8 cellular contexts compared by ENCODE assay signal in the genomic region with DNA sequence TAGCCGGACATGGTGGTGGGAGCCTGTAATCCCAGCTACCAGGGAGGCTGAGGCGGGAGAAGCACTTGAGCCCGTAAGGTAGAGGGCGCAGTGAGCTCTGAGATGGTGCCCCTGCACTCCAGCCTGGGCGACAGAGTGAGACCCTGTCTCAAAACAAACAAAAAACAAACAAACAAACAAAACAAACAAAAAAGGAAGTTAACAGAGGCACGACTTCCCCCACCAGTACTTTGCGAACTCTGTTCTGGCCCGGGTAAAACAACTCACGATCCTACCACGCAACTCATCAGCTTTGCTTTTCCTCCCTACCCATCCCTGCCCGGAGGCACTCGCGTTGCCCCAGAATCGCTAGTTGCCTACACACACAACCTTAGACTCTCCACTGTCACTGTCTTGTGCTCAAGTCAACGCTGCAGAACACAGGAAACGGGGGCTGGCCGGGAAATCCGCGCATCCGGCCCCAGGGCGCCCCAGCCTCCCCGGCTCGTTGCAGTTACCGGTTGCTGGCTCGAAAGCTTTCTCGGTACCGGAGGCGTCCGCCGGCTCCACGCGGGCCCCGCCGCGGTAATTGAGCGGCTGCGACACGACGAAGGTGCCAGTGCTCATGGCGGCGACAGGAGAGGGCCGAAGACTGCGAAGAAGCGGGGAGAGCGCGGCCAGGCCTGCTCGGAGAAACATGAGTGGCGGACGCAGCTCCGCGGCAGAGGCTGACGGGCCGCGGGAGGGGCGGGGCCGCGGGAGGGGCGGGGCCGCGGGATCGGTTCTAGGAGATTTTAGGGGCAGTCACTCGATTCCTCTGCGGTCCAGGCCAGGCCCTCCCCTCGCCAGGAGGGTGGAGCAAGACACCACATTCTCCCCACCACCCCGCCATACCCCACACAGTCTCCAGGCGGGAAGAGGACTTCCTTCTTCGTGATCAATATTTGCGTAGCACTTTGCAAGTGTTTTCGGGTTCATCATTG. TPM values are rescaled to one million over a fixed set of nuclear protein-coding genes. Genes with fewer than 3 reads are reported as not detected.
DNase-seq lines count a peak whose midpoint lies in the region; ATAC-seq and TF ChIP-seq lines count a peak whose summit lies in the region.

Gene ALDH9A1 (minus strand): TSS at position 682 of the 962 bp plus-strand sequence. CDS start 4 bp downstream, at position 678.

- H3K4me1 Mint-ChIP-seq in activated T-cell treated with anti-CD3 and anti-CD28 coated beads, Interleukin-2, amount 50 U/mL, for 4 hours (ENCODE audit: low read depth): peaks cover 28% of the 10 kb centered on the region

- H3K9me3 ChIP-seq in KOPT-K1 (ENCODE audit: insufficient read depth, low read length, poor library complexity, severe bottlenecking) (no peaks in the 10 kb centered on the region), Peyer's patch (no peaks in the 10 kb centered on the region)

- DNase-seq in Daoy (ENCODE audit: low read depth) (peak; percentile 91), Peyer's patch (peak; percentile 87 to 95 (median 91)), myocyte (ENCODE audit: low read depth) (peak; percentile 88)
- DNase-seq in activated T-cell treated with anti-CD3 and anti-CD28 coated beads, Interleukin-2, amount 50 U/mL, for 4 hours: peak; percentile 75
- peak; percentile 79 to 86 for DNase-seq in stimulated activated CD8-positive, alpha-beta memory T cell treated with anti-CD3 and anti-CD28 coated beads, Interleukin-7, amount 100 ng/mL, for 48 hours (ENCODE audit: extremely low read depth in 1 of 2, low read depth in 1 of 2)

- peak; percentile 78 to 86 for TF ChIP-seq POLR2A in Peyer's patch (IDR thresholded peaks at IDR 0.05)

- H3K36me3 ChIP-seq in KOPT-K1 (ENCODE audit: insufficient read depth, low read length) (peaks cover 13% of the 10 kb centered on the region; the same call in 1 of the 2 replicates), Peyer's patch (peaks cover 0 to 8% (median 0%) of the 10 kb centered on the region in 3 donors)

- ATAC-seq in GM21825 (IDR thresholded peaks at IDR 0.05; ENCODE audit: unreplicated experiment) (peak; percentile 90), esophagus mucosa (peak; percentile 77)
- ATAC-seq in activated T-cell treated with anti-CD3 and anti-CD28 coated beads, Interleukin-2, amount 50 U/mL, for 4 hours: peak; percentile 93 to 97

- peak within 1 kb of the TSS; percentile 62 to 88 (median 78) for H3K4me3 ChIP-seq in Peyer's patch

- peaks cover 3% of the 10 kb centered on the region for H3K36me3 Mint-ChIP-seq in activated T-cell treated with anti-CD3 and anti-CD28 coated beads, Interleukin-2, amount 50 U/mL, for 4 hours (ENCODE audit: insufficient read depth)

- peaks cover 0 to 17% (median 10%) of the 10 kb centered on the region in 4 donors for H3K4me1 ChIP-seq in Peyer's patch

- peak in 4 of 6 experiments; percentile 20 to 48 (median 40) for TF ChIP-seq CTCF in Peyer's patch (IDR thresholded peaks at IDR 0.05)

- H3K27ac ChIP-seq in KOPT-K1 (ENCODE audit: low read depth, low read length, poor library complexity, severe bottlenecking) (peak within 1 kb of the TSS; percentile 94), Peyer's patch (peak within 1 kb of the TSS; percentile 93 to 97 (median 96))

- no peaks in the 10 kb centered on the region for H3K27me3 Mint-ChIP-seq in activated T-cell treated with anti-CD3 and anti-CD28 coated beads, Interleukin-2, amount 50 U/mL, for 4 hours (ENCODE audit: low read depth)

- H3K4me3 Mint-ChIP-seq in activated T-cell treated with anti-CD3 and anti-CD28 coated beads, Interleukin-2, amount 50 U/mL, for 4 hours: peak within 1 kb of the TSS; percentile 99

- no peaks in the 10 kb centered on the region for H3K27me3 ChIP-seq in Peyer's patch

- no peaks in the 10 kb centered on the region for H3K9me3 Mint-ChIP-seq in activated T-cell treated with anti-CD3 and anti-CD28 coated beads, Interleukin-2, amount 50 U/mL, for 4 hours

RNA-seq across cellular contexts. Expression of gene ALDH9A1, which starts in this region (rescaled TPM):
- 45.1 and 93.6 TPM in 2 replicates for total RNA-seq in Daoy (2014; rRNA removed; shearing (Covaris generic))
- total RNA-seq in Peyer's patch (100 to 1,000 TPM in 1 of 4 donors, 10 to 100 TPM in 3; 54.5 to 104 (median 74.0) TPM), esophagus mucosa (108 TPM), myocyte (175 and 200 TPM in 2 replicates)
- 10 to 100 TPM; 40.1 to 47.3 (median 42.4) TPM for total RNA-seq in activated T-cell treated with anti-CD3 and anti-CD28 coated beads, Interleukin-2, amount 50 U/mL, for 4 hours
- 79.6 TPM for polyA plus RNA-seq in myocyte (2012)

Comparison
In these comparisons a context has a peak if more than half of its experiments do, and no peak if none do; other contexts are left out.
1. Peak in every context shown above with its lines: DNase-seq, ATAC-seq, H3K4me3 ChIP-seq and H3K27ac ChIP-seq.